Comparison of ENCODE assay signal across 26 cellular contexts in the genomic region with DNA sequence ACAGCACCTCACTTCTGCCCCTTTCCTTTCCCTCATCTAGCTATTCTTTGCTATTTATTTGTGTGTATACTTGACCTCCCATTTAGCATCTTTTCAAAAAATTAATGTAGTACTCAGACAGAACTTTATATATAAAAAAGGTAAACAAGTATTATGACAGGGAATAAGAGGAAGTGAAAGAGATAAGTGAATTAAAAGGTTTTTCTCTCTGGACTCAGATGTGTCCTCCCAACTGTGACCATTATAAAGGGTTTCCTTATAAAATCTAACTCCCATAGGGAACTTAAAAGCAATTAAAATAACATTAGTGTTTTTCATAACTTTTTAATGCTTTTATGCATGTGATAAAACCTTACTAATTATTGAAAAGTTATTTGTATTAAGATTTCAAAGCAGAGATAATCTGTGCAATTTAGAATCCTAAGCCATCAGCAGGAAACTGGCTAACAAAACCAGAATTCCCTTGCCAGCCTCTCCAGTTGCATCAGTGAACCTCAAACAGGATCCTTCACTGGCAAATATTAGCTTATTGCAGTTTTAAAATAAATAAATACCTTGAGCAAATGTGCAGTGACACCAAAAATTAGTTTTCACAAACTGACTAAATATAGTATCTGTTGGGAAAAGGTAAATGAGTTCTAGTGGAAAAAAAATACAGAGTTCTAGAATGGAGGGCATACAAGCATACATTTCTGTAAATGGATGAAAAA.
DNase-seq lines count a peak whose midpoint lies in the region; ATAC-seq and TF ChIP-seq lines count a peak whose summit lies in the region.
"Had no signal": no experiment of that assay in that cellular context is flagged by ENCODE, and none has a peak within 500 bp of the region (broad histone marks: within the 10 kb centered on the region; RNA-seq: fewer than 3 reads in every experiment).

No MANE protein-coding gene starts in this region.

- ATAC-seq in memory B cell (ENCODE audit: low read depth) (peak; percentile 64), HG03442 (IDR thresholded peaks at IDR 0.05; ENCODE audit: unreplicated experiment) (no peak)
- ATAC-seq: GM12878, T-cell had no signal

- H3K9me2 ChIP-seq in DOHH2 (replicated peaks; ENCODE audit: control insufficient read depth, low read length) (no peaks in the 10 kb centered on the region), OCI-LY7 (ENCODE audit: insufficient read depth, low read length) (no peaks in the 10 kb centered on the region; the same call in 1 of the 2 replicates)

- H2AFZ ChIP-seq in OCI-LY7 (ENCODE audit: low read length): no peak overlapping the region

- H3K4me1 ChIP-seq in BLaER1 (peaks cover 13% of the 10 kb centered on the region), DOHH2 (ENCODE audit: control insufficient read depth, low read length) (peaks cover 55% of the 10 kb centered on the region), OCI-LY7 (ENCODE audit: insufficient read depth, low read length, poor library complexity, severe bottlenecking) (peaks cover 10% of the 10 kb centered on the region)
- H3K4me1 ChIP-seq: BE2C, HAP-1, SJSA1 had no signal

- H3K4me1 Mint-ChIP-seq in memory B cell: peaks cover 18% of the 10 kb centered on the region
- H3K4me1 Mint-ChIP-seq in activated CD4-positive, alpha-beta memory T cell treated with anti-CD3 and anti-CD28 coated beads, Interleukin-2, amount 10 ng/mL, durations not matched to agents 7 days and 5 days: no peaks in the 10 kb centered on the region
- H3K4me1 Mint-ChIP-seq: CD4-positive, CD25-positive, alpha-beta regulatory T cell; T-cell had no signal

- TF ChIP-seq CTCF in DOHH2 (IDR thresholded peaks at IDR 0.05; ENCODE audit: low read depth, low read length, poor library complexity, severe bottlenecking): no peak
- TF ChIP-seq CTCF in OCI-LY7 (conservative IDR thresholded peaks at IDR 0.05; ENCODE audit: low read length): no peak

- H3K9me3 ChIP-seq in BLaER1 (peaks cover 2% of the 10 kb centered on the region; the same call in 1 of the 2 replicates), DOHH2 (ENCODE audit: control insufficient read depth, insufficient read depth, low read length) (peaks cover under 1% of the 10 kb centered on the region; the same call in 1 of the 2 replicates), OCI-LY7 (ENCODE audit: low read length) (no peaks in the 10 kb centered on the region)
- H3K9me3 ChIP-seq: BE2C, HAP-1 had no signal

- H3K4me3 Mint-ChIP-seq in memory B cell: no peak overlapping the region
- no peak overlapping the region for H3K4me3 Mint-ChIP-seq in activated CD4-positive, alpha-beta memory T cell treated with anti-CD3 and anti-CD28 coated beads, Interleukin-2, amount 10 ng/mL, durations not matched to agents 7 days and 5 days
- H3K4me3 Mint-ChIP-seq: CD4-positive, CD25-positive, alpha-beta regulatory T cell; T-cell had no signal

- H4K20me1 ChIP-seq in BLaER1 (no peaks in the 10 kb centered on the region), DOHH2 (ENCODE audit: control insufficient read depth, insufficient read depth, low read depth, low read length) (no peaks in the 10 kb centered on the region), OCI-LY7 (ENCODE audit: insufficient read depth, low read length) (no peaks in the 10 kb centered on the region)

- intact Hi-C loops in OCI-LY7 (cut with micrococcal nuclease; ENCODE audit: unreplicated experiment): no loop called here

- DNase-seq in OCI-LY7 (ENCODE audit: low spot score) (peak; percentile 0), memory B cell (ENCODE audit: low spot score in 2 of 2) (no peak), NCI-H2196 treated with DMSO at 0.1 percent for 48 hours (lab: John Stamatoyannopoulos, UW; ENCODE audit: unreplicated experiment) (no peak)
- DNase-seq in activated CD4-positive, alpha-beta memory T cell treated with anti-CD3 and anti-CD28 coated beads, Interleukin-2, amount 10 ng/mL, durations not matched to agents 7 days and 5 days: no peak
- DNase-seq: BE2C; CD4-positive, CD25-positive, alpha-beta regulatory T cell; DMS153; GOT3; Kasumi-1; NCI-H1092; NCI-H1417 treated with DMSO at 0.1 percent for 48 hours; NCI-H1694 treated with DMSO at 0.1 percent for 48 hours; NCI-H2081 treated with DMSO at 0.1 percent for 48 hours; NCI-H2171; NCI-H345; NCI-H510A treated with DMSO at 0.1 percent for 48 hours; NCI-H774; Right ventricle myocardium superior; RPMI8226; T-cell had no signal

- H3K9me3 Mint-ChIP-seq in memory B cell: peaks cover 2% of the 10 kb centered on the region
- peaks cover 3% of the 10 kb centered on the region for H3K9me3 Mint-ChIP-seq in activated CD4-positive, alpha-beta memory T cell treated with anti-CD3 and anti-CD28 coated beads, Interleukin-2, amount 10 ng/mL, durations not matched to agents 7 days and 5 days

- no peak overlapping the region for H3K4me3 ChIP-seq in BLaER1
- peak overlapping the region; percentile 23 for H3K4me3 ChIP-seq in DOHH2 (ENCODE audit: low read length)
- no peak overlapping the region for H3K4me3 ChIP-seq in OCI-LY7 (ENCODE audit: low read depth, low read length, poor library complexity, severe bottlenecking)
- H3K4me3 ChIP-seq: GM12878, HAP-1, SJSA1 had no signal

- H3K27ac ChIP-seq in BLaER1 (no peak overlapping the region), DOHH2 (ENCODE audit: low read depth, low read length) (peak overlapping the region; percentile 63), OCI-LY7 (ENCODE audit: low read depth, low read length, poor library complexity, severe bottlenecking) (no peak overlapping the region)
- H3K27ac ChIP-seq: SJSA1 had no signal

- CTCF ChIA-PET in OCI-LY7 (lab: Charles Lee; ENCODE audit: unreplicated experiment): no interaction called here
- CTCF ChIA-PET in activated CD4-positive, alpha-beta memory T cell treated with anti-CD3 and anti-CD28 coated beads, Interleukin-2, amount 10 ng/mL, durations not matched to agents 7 days and 5 days (lab: Charles Lee): no interaction called here

- H3K27me3 ChIP-seq in BLaER1 (no peaks in the 10 kb centered on the region), DOHH2 (ENCODE audit: control insufficient read depth, low read length) (no peaks in the 10 kb centered on the region)
- H3K27me3 ChIP-seq: BE2C, SJSA1 had no signal

- peaks cover 3% of the 10 kb centered on the region; the same call in 1 of the 2 replicates for H3F3A ChIP-seq in DOHH2 (ENCODE audit: control insufficient read depth, insufficient read depth)

- H3K36me3 ChIP-seq in BLaER1 (no peaks in the 10 kb centered on the region), DOHH2 (ENCODE audit: control insufficient read depth, low read length) (no peaks in the 10 kb centered on the region), OCI-LY7 (ENCODE audit: insufficient read depth, low read length) (no peaks in the 10 kb centered on the region)
- H3K36me3 ChIP-seq: BE2C, HAP-1, SJSA1 had no signal

- H3K27me3 Mint-ChIP-seq in memory B cell: peaks cover 3% of the 10 kb centered on the region
- no peaks in the 10 kb centered on the region for H3K27me3 Mint-ChIP-seq in activated CD4-positive, alpha-beta memory T cell treated with anti-CD3 and anti-CD28 coated beads, Interleukin-2, amount 10 ng/mL, durations not matched to agents 7 days and 5 days
- H3K27me3 Mint-ChIP-seq: CD4-positive, CD25-positive, alpha-beta regulatory T cell had no signal

- H3K4me2 ChIP-seq in BLaER1 (0 out of 2 replicates have a peak overlapping the region, but pooled peaks have one; percentile 9), DOHH2 (ENCODE audit: low read length) (peak overlapping the region; percentile 49), OCI-LY7 (ENCODE audit: low read length) (peak overlapping the region; percentile 3; the same call in 1 of the 2 replicates)

- no peaks in the 10 kb centered on the region for H3K36me3 Mint-ChIP-seq in memory B cell
- H3K36me3 Mint-ChIP-seq in activated CD4-positive, alpha-beta memory T cell treated with anti-CD3 and anti-CD28 coated beads, Interleukin-2, amount 10 ng/mL, durations not matched to agents 7 days and 5 days (ENCODE audit: low read depth): no peaks in the 10 kb centered on the region
- H3K36me3 Mint-ChIP-seq: CD4-positive, CD25-positive, alpha-beta regulatory T cell; T-cell had no signal

- no peak overlapping the region for H3K27ac Mint-ChIP-seq in memory B cell
- H3K27ac Mint-ChIP-seq in activated CD4-positive, alpha-beta memory T cell treated with anti-CD3 and anti-CD28 coated beads, Interleukin-2, amount 10 ng/mL, durations not matched to agents 7 days and 5 days: no peak overlapping the region
- H3K27ac Mint-ChIP-seq: CD4-positive, CD25-positive, alpha-beta regulatory T cell; T-cell had no signal

- POLR2A ChIA-PET in OCI-LY7 (lab: Charles Lee): no interaction called here
- POLR2A ChIA-PET in activated CD4-positive, alpha-beta memory T cell treated with anti-CD3 and anti-CD28 coated beads, Interleukin-2, amount 10 ng/mL, durations not matched to agents 7 days and 5 days (lab: Charles Lee): no interaction called here

- H3K9ac ChIP-seq in BLaER1: no peak overlapping the region

- no peaks in the 10 kb centered on the region for H3K79me2 ChIP-seq in DOHH2 (ENCODE audit: control insufficient read depth, low read length)
- no peaks in the 10 kb centered on the region for H3K79me2 ChIP-seq in OCI-LY7 (ENCODE audit: insufficient read depth, low read depth, low read length)

- BruUV-seq in OCI-LY7 (replicated peaks; lab: Mats Ljungman, UMichigan): no TSS peak
